Comparison of ENCODE assay signal across 1 cellular context in genomic region chr20:49219091-49219923, GRCh38.
TF ChIP-seq lines count a peak whose summit lies in the region.

TSS of gene DDX27 (plus strand) at chr20:49219416. CDS start at chr20:49219449, 33 bp downstream.

TF ChIP-seq in HepG2, 621 proteins besides CTCF, POLR2A, EP300 and RAD21 (continued from another document and continues in another):
- TF ChIP-seq THAP7 (CRISPR knock-in tag; IDR thresholded peaks at IDR 0.05) (0 out of 2 replicates have a peak, but pooled peaks have one; percentile 64), ZNF446 (CRISPR knock-in tag; IDR thresholded peaks at IDR 0.05) (peak; percentile 26; the same call in 1 of the 2 replicates), ZFP36L2 (CRISPR knock-in tag; IDR thresholded peaks at IDR 0.05) (peak; percentile 45; the same call in 1 of the 2 replicates), CEBPG (CRISPR knock-in tag; IDR thresholded peaks at IDR 0.05) (peak; percentile 98), ZNF343 (CRISPR knock-in tag; IDR thresholded peaks at IDR 0.05) (no peak), FOSL2 (CRISPR knock-in tag; IDR thresholded peaks at IDR 0.05) (peak; percentile 81), FOXC1 (CRISPR knock-in tag; IDR thresholded peaks at IDR 0.05; ENCODE audit: borderline replicate concordance) (peak; percentile 90; the same call in 1 of the 2 replicates), ARNTL (CRISPR knock-in tag; IDR thresholded peaks at IDR 0.05) (peak; percentile 89), TBL1XR1 (IDR thresholded peaks at IDR 0.05; ENCODE audit: borderline replicate concordance, low read length, partially characterized antibody) (peak; percentile 9), GMEB2 (CRISPR knock-in tag; IDR thresholded peaks at IDR 0.05; ENCODE audit: low read depth) (no peak), GATA4 (IDR thresholded peaks at IDR 0.05; ENCODE audit: borderline replicate concordance, low read depth) (no peak; the same call in 1 of the 2 replicates), XRCC5 (optimal IDR thresholded peaks at IDR 0.05; ENCODE audit: low read length) (peak; percentile 59), GZF1 (CRISPR knock-in tag; IDR thresholded peaks at IDR 0.05) (peak; percentile 85; the same call in 1 of the 2 replicates), ZNF256 (CRISPR knock-in tag; conservative IDR thresholded peaks at IDR 0.05) (no peak), ZNF546 (CRISPR knock-in tag; conservative IDR thresholded peaks at IDR 0.05) (no peak), RFXANK (CRISPR knock-in tag; IDR thresholded peaks at IDR 0.05) (no peak; the same call in none of the 2 replicates), MXD4 (CRISPR knock-in tag; IDR thresholded peaks at IDR 0.05) (peak; percentile 96), ZNF280D (CRISPR knock-in tag; IDR thresholded peaks at IDR 0.05) (peak; percentile 87), KLF12 (CRISPR knock-in tag; IDR thresholded peaks at IDR 0.05; ENCODE audit: borderline replicate concordance) (peak; percentile 83), ZNF350 (CRISPR knock-in tag; IDR thresholded peaks at IDR 0.05; ENCODE audit: borderline replicate concordance, low read depth) (peak; percentile 95), ZGPAT (CRISPR knock-in tag; IDR thresholded peaks at IDR 0.05) (peak; percentile 93), ZFAT (CRISPR knock-in tag; conservative IDR thresholded peaks at IDR 0.05) (no peak), MIER3 (CRISPR knock-in tag; IDR thresholded peaks at IDR 0.05; ENCODE audit: borderline replicate concordance) (peak; percentile 96), GFI1 (CRISPR knock-in tag; IDR thresholded peaks at IDR 0.05; ENCODE audit: borderline replicate concordance) (no peak; the same call in 1 of the 2 replicates), AKAP8 (CRISPR knock-in tag; IDR thresholded peaks at IDR 0.05) (no peak), NFRKB (IDR thresholded peaks at IDR 0.05) (no peak), THAP8 (CRISPR knock-in tag; IDR thresholded peaks at IDR 0.05; ENCODE audit: borderline replicate concordance) (no peak), MLX (CRISPR knock-in tag; IDR thresholded peaks at IDR 0.05) (peak; percentile 53; the same call in 1 of the 2 replicates), ZNF543 (CRISPR knock-in tag; IDR thresholded peaks at IDR 0.05) (no peak), SKI (IDR thresholded peaks at IDR 0.05; ENCODE audit: partially characterized antibody) (no peak), TCF12 (IDR thresholded peaks at IDR 0.05) (no peak), TCF12 (CRISPR knock-in tag; IDR thresholded peaks at IDR 0.05) (no peak; the same call in 1 of the 2 replicates), EED (CRISPR knock-in tag; IDR thresholded peaks at IDR 0.05) (peak; percentile 84), CHD4 (IDR thresholded peaks at IDR 0.05; ENCODE audit: borderline replicate concordance, low read length) (no peak), GTF2F1 (IDR thresholded peaks at IDR 0.05; ENCODE audit: low read length) (no peak), IRF9 (CRISPR knock-in tag; IDR thresholded peaks at IDR 0.05; ENCODE audit: borderline replicate concordance) (peak; percentile 95; the same call in 1 of the 2 replicates), PAXIP1 (CRISPR knock-in tag; conservative IDR thresholded peaks at IDR 0.05) (peak; percentile 70), ATF3 (CRISPR knock-in tag; IDR thresholded peaks at IDR 0.05) (peak; percentile 78), ATM (IDR thresholded peaks at IDR 0.05; ENCODE audit: borderline replicate concordance) (no peak), MYPOP (CRISPR knock-in tag; IDR thresholded peaks at IDR 0.05) (peak; percentile 82; the same call in 1 of the 2 replicates), ZEB1 (IDR thresholded peaks at IDR 0.05; ENCODE audit: insufficient replicate concordance, low read depth) (no peak), SOX5 (CRISPR knock-in tag; IDR thresholded peaks at IDR 0.05; ENCODE audit: borderline replicate concordance) (peak; percentile 86), MEF2D (CRISPR knock-in tag; IDR thresholded peaks at IDR 0.05) (peak; percentile 96), FOXA1 (IDR thresholded peaks at IDR 0.05) (no peak), FOXA1 (CRISPR knock-in tag; IDR thresholded peaks at IDR 0.05) (peak; percentile 69), ZNF44 (CRISPR knock-in tag; IDR thresholded peaks at IDR 0.05) (peak; percentile 94), ZBTB14 (CRISPR knock-in tag; IDR thresholded peaks at IDR 0.05) (no peak), KLF15 (CRISPR knock-in tag; IDR thresholded peaks at IDR 0.05; ENCODE audit: borderline replicate concordance) (no peak), ZNF766 (CRISPR knock-in tag; IDR thresholded peaks at IDR 0.05; ENCODE audit: borderline replicate concordance) (peak; percentile 93; the same call in 1 of the 2 replicates), HCFC1 (IDR thresholded peaks at IDR 0.05; ENCODE audit: low read depth, low read length) (peak; percentile 67), YEATS2 (CRISPR knock-in tag; IDR thresholded peaks at IDR 0.05; ENCODE audit: borderline replicate concordance) (peak; percentile 95), ZMYM3 (CRISPR knock-in tag; IDR thresholded peaks at IDR 0.05) (peak; percentile 67), ZFP37 (CRISPR knock-in tag; IDR thresholded peaks at IDR 0.05; ENCODE audit: borderline replicate concordance) (peak; percentile 98; the same call in 1 of the 2 replicates), BRD4 (CRISPR knock-in tag; IDR thresholded peaks at IDR 0.05) (peak; percentile 88; the same call in 1 of the 2 replicates), ARNT (IDR thresholded peaks at IDR 0.05) (no peak), ZFP41 (CRISPR knock-in tag; IDR thresholded peaks at IDR 0.05; ENCODE audit: borderline replicate concordance) (0 out of 2 replicates have a peak, but pooled peaks have one; percentile 29), ZNF841 (CRISPR knock-in tag; IDR thresholded peaks at IDR 0.05; ENCODE audit: borderline replicate concordance) (no peak), TCF7 (IDR thresholded peaks at IDR 0.05; ENCODE audit: low read depth) (no peak), MTA3 (CRISPR knock-in tag; IDR thresholded peaks at IDR 0.05) (no peak)
